33 cellular contexts compared by ENCODE assay signal in the genomic region with DNA sequence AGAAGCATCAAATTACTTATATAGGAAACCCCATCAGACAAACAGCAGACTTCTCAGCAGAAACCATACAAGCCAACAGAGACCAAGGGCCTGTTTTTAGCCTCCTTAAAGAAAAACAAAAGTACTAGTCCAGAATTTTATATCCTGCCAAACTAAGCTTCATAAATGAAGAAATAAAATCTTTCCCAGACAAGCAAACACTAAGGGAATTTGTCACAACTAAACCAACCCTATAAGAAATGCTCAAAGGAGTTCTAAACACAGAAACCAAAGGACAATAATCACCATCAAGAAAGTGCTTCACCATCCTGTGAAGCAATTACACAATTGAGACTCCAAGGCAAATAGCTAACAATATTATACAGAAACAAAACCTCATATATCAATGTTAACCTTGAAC.
"Had no signal": no experiment of that assay in that cellular context is flagged by ENCODE, and none has a peak within 500 bp of the region (broad histone marks: within the 10 kb centered on the region; RNA-seq: fewer than 3 reads in every experiment).

No MANE protein-coding gene starts in this region.

- H3K9me3 ChIP-seq: adrenal gland had no signal

- FAIRE-seq: astrocyte, bronchial epithelial cell had no signal

- H3K4me3 ChIP-seq: adrenal gland, ascending aorta, body of pancreas, breast epithelium, cardiac muscle cell had no signal

- H3K27me3 ChIP-seq: adrenal gland, ascending aorta, body of pancreas, brain microvascular endothelial cell, breast epithelium, cardiac muscle cell had no signal

- H3K36me3 ChIP-seq: adrenal gland, ascending aorta, brain microvascular endothelial cell, breast epithelium, cardiac muscle cell had no signal

- ATAC-seq: activated naive CD4-positive, alpha-beta T cell treated with anti-CD3 and anti-CD28 coated beads, Interleukin-2, amount 50 U/mL, for 72 hours; activated naive CD8-positive, alpha-beta T cell treated with anti-CD3 and anti-CD28 coated beads, Interleukin-2, amount 50 U/mL, for 24 hours; activated T-cell treated with anti-CD3 and anti-CD28 coated beads, Interleukin-2, amount 50 U/mL, for 4 hours; activated T-cell treated with anti-CD3 and anti-CD28 coated beads, Interleukin-2, amount 50 U/mL, for 72 hours; activated T-helper 17 cell treated with anti-CD3 and anti-CD28 coated beads, Interleukin-2, amount 50 U/mL, for 72 hours; body of pancreas had no signal

- DNase-seq: activated effector memory CD4-positive, alpha-beta T cell treated with anti-CD3 and anti-CD28 coated beads, Interleukin-2, amount 50 U/mL, for 16 hours; activated effector memory CD4-positive, alpha-beta T cell treated with Interleukin-2 at 50 U/mL for 16 hours; activated gamma-delta T cell; activated gamma-delta T cell treated with Interleukin-2 at 50 U/mL for 16 hours; activated naive CD4-positive, alpha-beta T cell; activated naive CD4-positive, alpha-beta T cell treated with anti-CD3 and anti-CD28 coated beads for 36 hours; activated naive CD4-positive, alpha-beta T cell treated with anti-CD3 and anti-CD28 coated beads, Interleukin-2, amount 10 ng/mL, durations not matched to agents 7 days and 5 days; activated naive CD4-positive, alpha-beta T cell treated with anti-CD3 and anti-CD28 coated beads, Interleukin-2, amount 50 U/mL, for 16 hours; activated naive CD4-positive, alpha-beta T cell treated with Interleukin-2 at 50 U/mL for 16 hours; activated naive CD8-positive, alpha-beta T cell treated with anti-CD3 and anti-CD28 coated beads for 36 hours; activated naive CD8-positive, alpha-beta T cell treated with anti-CD3 and anti-CD28 coated beads, Interleukin-2, amount 10 ng/mL, durations not matched to agents 7 days and 5 days; activated naive CD8-positive, alpha-beta T cell treated with anti-CD3 and anti-CD28 coated beads, Interleukin-2, amount 50 U/mL, for 24 hours; activated T-cell treated with anti-CD3 and anti-CD28 coated beads, Interleukin-2, amount 50 U/mL, for 1 hour; activated T-cell treated with anti-CD3 and anti-CD28 coated beads, Interleukin-2, amount 50 U/mL, for 24 hours; activated T-cell treated with anti-CD3 and anti-CD28 coated beads, Interleukin-2, amount 50 U/mL, for 4 hours; activated T-cell treated with anti-CD3 and anti-CD28 coated beads, Interleukin-2, amount 50 U/mL, for 48 hours; activated T-cell treated with anti-CD3 and anti-CD28 coated beads, Interleukin-2, amount 50 U/mL, for 72 hours; adrenal gland; amniotic stem cell; amygdala; anterior cingulate cortex; body of pancreas; brain microvascular endothelial cell; caudate nucleus; central memory CD4-positive, alpha-beta T cell; cerebellar nuclear complex had no signal

- H3K4me1 ChIP-seq: adrenal gland, ascending aorta, body of pancreas, breast epithelium had no signal

- H3K27ac ChIP-seq: adrenal gland, ascending aorta, body of pancreas, brain microvascular endothelial cell, breast epithelium, cardiac muscle cell had no signal
